Comparison of ENCODE assay signal across 10 cellular contexts in the genomic region with DNA sequence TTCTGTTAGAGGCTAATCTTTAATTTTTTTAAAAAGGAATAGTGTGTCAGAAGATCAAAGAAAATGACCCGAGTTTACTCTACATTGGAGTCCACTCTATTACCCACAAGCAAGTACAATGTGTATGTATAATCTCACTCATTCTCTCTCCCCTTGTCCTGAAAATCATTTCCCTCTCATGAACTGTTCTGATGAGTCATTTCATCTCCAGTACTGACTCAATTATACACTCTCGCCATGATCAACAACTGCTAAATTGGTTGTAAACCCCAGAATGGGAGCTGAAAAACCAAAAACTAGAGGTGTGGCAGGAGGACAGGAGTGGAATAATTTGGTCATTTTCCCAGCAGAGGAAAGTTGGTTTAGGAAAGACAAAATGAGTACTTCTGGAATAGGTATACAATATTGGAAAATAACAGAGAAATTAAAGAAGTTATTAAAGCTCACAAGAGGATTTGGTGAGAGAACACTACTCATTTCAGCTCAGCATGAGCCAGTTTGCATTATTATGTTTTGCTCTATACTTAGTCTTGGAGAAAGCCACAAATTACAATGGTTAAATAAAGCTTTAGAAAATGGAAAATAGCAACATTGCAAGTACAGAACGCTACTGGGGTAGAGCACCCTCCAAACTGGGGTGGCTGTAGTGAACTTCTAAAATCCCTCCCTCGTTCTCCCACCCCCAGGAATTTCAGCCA.
A peak's percentile ranks its signal among the peaks of the same experiment; 100 is the strongest.
DNase-seq lines count a peak whose midpoint lies in the region; ATAC-seq and TF ChIP-seq lines count a peak whose summit lies in the region.
"Had no signal": no experiment of that assay in that cellular context is flagged by ENCODE, and none has a peak within 500 bp of the region (broad histone marks: within the 10 kb centered on the region; RNA-seq: fewer than 3 reads in every experiment).

No MANE protein-coding gene starts in this region.

- ATAC-seq in GM19467 (IDR thresholded peaks at IDR 0.05; ENCODE audit: unreplicated experiment) (peak; percentile 75), HG03159 (IDR thresholded peaks at IDR 0.05; ENCODE audit: unreplicated experiment) (peak; percentile 86)

- H3K4me3 ChIP-seq in choroid plexus epithelial cell (ENCODE audit: low read depth, low read length): no peak overlapping the region

- DNase-seq in GM03348 (ENCODE audit: low spot score) (peak; percentile 36), choroid plexus epithelial cell (ENCODE audit: low read depth) (peak; percentile 61), MV-4-11 (lab: John Stamatoyannopoulos, UW) (no peak), D341Med (ENCODE audit: low spot score) (no peak)
- DNase-seq in central memory CD4-positive, alpha-beta T cell: no peak
- no peak for DNase-seq in stimulated activated CD4-positive, alpha-beta T cell treated with anti-CD3 and anti-CD28 coated beads, Interleukin-1b, Interleukin-23, amount 100 ng/mL, for 48 hours
- DNase-seq: NCI-H2081 treated with DMSO at 0.1 percent for 48 hours; stimulated activated CD4-positive, alpha-beta T cell treated with anti-CD3 and anti-CD28 coated beads, Interleukin-4, amount 100 ng/mL, for 1 hour had no signal

- no peak for TF ChIP-seq CTCF in choroid plexus epithelial cell (conservative IDR thresholded peaks at IDR 0.05; ENCODE audit: low read depth, low read length)

Comparison
In these comparisons a context has a peak if more than half of its experiments do, and no peak if none do; other contexts are left out.
1. DNase-seq: peak in GM03348 (single experiment) and choroid plexus epithelial cell (single experiment); none in central memory CD4-positive, alpha-beta T cell (single experiment), stimulated activated CD4-positive, alpha-beta T cell treated with anti-CD3 and anti-CD28 coated beads, Interleukin-1b, Interleukin-23, amount 100 ng/mL, for 48 hours (single experiment), MV-4-11 (single experiment) and D341Med (single experiment).